ENCODE assay signal across 8 cellular contexts in the genomic region with DNA sequence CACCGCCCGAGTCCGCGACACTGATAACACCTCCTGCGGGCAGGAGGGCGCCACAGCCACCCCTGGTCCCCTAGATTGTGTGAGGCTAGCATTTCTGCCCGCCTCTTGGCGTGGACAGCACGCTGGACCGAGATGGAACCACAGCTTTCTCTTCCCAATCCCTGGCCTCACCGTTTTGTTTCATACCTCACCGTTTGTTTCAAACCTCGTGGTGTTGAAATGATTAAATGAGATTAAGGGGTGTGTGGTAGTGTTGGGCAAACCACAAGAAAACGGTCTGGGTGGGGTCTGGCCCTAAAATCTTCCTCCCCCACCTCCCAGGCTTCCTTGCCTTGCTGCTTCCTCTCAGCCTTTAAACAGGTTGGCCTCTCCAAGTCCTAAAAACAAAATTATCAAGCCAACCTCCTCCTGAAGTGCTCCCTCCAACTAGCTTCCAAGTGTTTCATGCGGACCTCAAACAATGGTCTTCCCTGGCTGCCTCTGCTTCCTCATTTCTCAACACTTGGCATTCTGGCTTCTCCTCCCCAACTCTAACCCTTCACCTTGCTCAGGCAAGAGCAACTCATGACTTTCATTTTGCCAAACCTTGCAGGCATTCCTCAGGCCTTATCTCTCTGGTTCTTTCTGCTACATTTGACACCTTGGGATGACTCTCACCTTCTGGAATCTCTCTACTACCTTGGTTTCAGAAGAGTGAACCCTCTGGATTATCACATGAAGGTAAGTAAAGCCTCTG. TPM values are rescaled to one million over a fixed set of nuclear protein-coding genes. Genes with fewer than 3 reads are reported as not detected.
DNase-seq lines count a peak whose midpoint lies in the region; ATAC-seq, FAIRE-seq and TF ChIP-seq lines count a peak whose summit lies in the region.

No MANE protein-coding gene starts in this region.

- no peak for TF ChIP-seq POLR2A in transverse colon (IDR thresholded peaks at IDR 0.05)

- in situ Hi-C loops in transverse colon (cut with MboI; ENCODE audit: low pct_ligation_motif_present in 1 of 4, low pct_unique_long_range_greater_than_20kb in 1 of 4, low sequenced_read_pairs in 3 of 4): loop anchor here in 1 of 4 donors (10.0 kb wide), 1 partner anchor 97 kb away; no protein-coding TSS in a partner anchor

- H3K4me3 Mint-ChIP-seq in activated CD8-positive, alpha-beta T cell treated with anti-CD3 and anti-CD28 coated beads, Interleukin-2, amount 10 ng/mL, durations not matched to agents 7 days and 5 days: peak overlapping the region; percentile 83

- peak overlapping the region in 3 of 4 donors; percentile 63 to 72 (median 68) for H3K4me3 ChIP-seq in transverse colon

- no peak for TF ChIP-seq EP300 in transverse colon (IDR thresholded peaks at IDR 0.05; ENCODE audit: low read depth)

- no peaks in the 10 kb centered on the region for H3K27me3 Mint-ChIP-seq in activated CD8-positive, alpha-beta T cell treated with anti-CD3 and anti-CD28 coated beads, Interleukin-2, amount 10 ng/mL, durations not matched to agents 7 days and 5 days (ENCODE audit: low read depth)

- POLR2A ChIA-PET in activated CD8-positive, alpha-beta T cell treated with anti-CD3 and anti-CD28 coated beads, Interleukin-2, amount 10 ng/mL, durations not matched to agents 7 days and 5 days (lab: Charles Lee): interaction anchor here (0.9 kb wide), 1 partner anchor 91 kb away, joined by 3 read pairs; no protein-coding TSS in a partner anchor

- H3K36me3 Mint-ChIP-seq in activated CD8-positive, alpha-beta T cell treated with anti-CD3 and anti-CD28 coated beads, Interleukin-2, amount 10 ng/mL, durations not matched to agents 7 days and 5 days (ENCODE audit: low read depth): peaks cover 15% of the 10 kb centered on the region

- H3K27ac ChIP-seq in transverse colon: peak overlapping the region; percentile 85 to 96 (median 90)

- H3K27me3 ChIP-seq in transverse colon: no peaks in the 10 kb centered on the region

- H3K4me1 Mint-ChIP-seq in activated CD8-positive, alpha-beta T cell treated with anti-CD3 and anti-CD28 coated beads, Interleukin-2, amount 10 ng/mL, durations not matched to agents 7 days and 5 days (ENCODE audit: low read depth): peaks cover 32% of the 10 kb centered on the region

- no peaks in the 10 kb centered on the region for H3K9me3 ChIP-seq in transverse colon

- intact Hi-C loops in Right ventricle myocardium superior (cut with DNase I) (loop anchor here (5.0 kb wide), 1 partner anchor 94 kb away; no protein-coding TSS in a partner anchor), left ventricle myocardium superior (cut with micrococcal nuclease) (no loop called here), transverse colon (cut with DNase I; ENCODE audit: low total_unique reads) (loop anchor here (5.0 kb wide), 1 partner anchor 94 kb away; no protein-coding TSS in a partner anchor)

- H3K9me3 Mint-ChIP-seq in activated CD8-positive, alpha-beta T cell treated with anti-CD3 and anti-CD28 coated beads, Interleukin-2, amount 10 ng/mL, durations not matched to agents 7 days and 5 days (ENCODE audit: insufficient read depth): no peaks in the 10 kb centered on the region

- WGBS in transverse colon (ENCODE audit: low coverage in 1 of 2), 2 donors: 74 to 75% methylated on average over 3 to 15 of the region's 15 CpGs

- ATAC-seq in Right ventricle myocardium superior (ENCODE audit: poor library complexity) (no peak), left ventricle myocardium superior (no peak), GM18858 (IDR thresholded peaks at IDR 0.05; ENCODE audit: unreplicated experiment) (no peak)
- no peak for ATAC-seq in activated CD8-positive, alpha-beta T cell treated with anti-CD3 and anti-CD28 coated beads, Interleukin-2, amount 10 ng/mL, durations not matched to agents 7 days and 5 days

- H3K27ac Mint-ChIP-seq in activated CD8-positive, alpha-beta T cell treated with anti-CD3 and anti-CD28 coated beads, Interleukin-2, amount 10 ng/mL, durations not matched to agents 7 days and 5 days: peak overlapping the region; percentile 73

- FAIRE-seq in HTR-8/SVneo (lab: Jason Lieb, UNC): no peak

- no peak for TF ChIP-seq CTCF in transverse colon (IDR thresholded peaks at IDR 0.05)

- CTCF ChIA-PET in activated CD8-positive, alpha-beta T cell treated with anti-CD3 and anti-CD28 coated beads, Interleukin-2, amount 10 ng/mL, durations not matched to agents 7 days and 5 days (lab: Charles Lee): interaction anchor here (1.3 kb wide), 1 partner anchor 106 kb away, joined by 3 read pairs; no protein-coding TSS in a partner anchor

- peaks cover 11 to 25% (median 21%) of the 10 kb centered on the region in 4 donors for H3K4me1 ChIP-seq in transverse colon

- H3K36me3 ChIP-seq in transverse colon: no peaks in the 10 kb centered on the region

- peak; percentile 46 for DNase-seq in Right ventricle myocardium superior
- no peak for DNase-seq in left ventricle myocardium superior
- peak; percentile 28 for DNase-seq in activated CD8-positive, alpha-beta T cell treated with anti-CD3 and anti-CD28 coated beads, Interleukin-2, amount 10 ng/mL, durations not matched to agents 7 days and 5 days
- peak; percentile 72 for DNase-seq in islet precursor cell
- no peak for DNase-seq in transverse colon
- no peak for DNase-seq in HTR-8/SVneo (ENCODE audit: insufficient read length, low spot score)
- no peak for DNase-seq in KG1 (lab: John Stamatoyannopoulos, UW)

RNA-seq across cellular contexts. Expression of a gene that starts 1.4 kb away (rescaled TPM):
- total RNA-seq in Right ventricle myocardium superior (60.4 TPM), left ventricle myocardium superior (41.4 TPM), transverse colon (100 to 1,000 TPM in 2 of 4 donors, 10 to 100 TPM in 2; 23.6 to 129 (median 69.8) TPM)
- total RNA-seq in activated CD8-positive, alpha-beta T cell treated with anti-CD3 and anti-CD28 coated beads, Interleukin-2, amount 10 ng/mL, durations not matched to agents 7 days and 5 days: 10 to 100 TPM; 63.9 to 66.8 TPM

Comparison
In these comparisons a context has a peak if more than half of its experiments do, and no peak if none do; other contexts are left out.
1. DNase-seq: peak in Right ventricle myocardium superior (single experiment), activated CD8-positive, alpha-beta T cell treated with anti-CD3 and anti-CD28 coated beads, Interleukin-2, amount 10 ng/mL, durations not matched to agents 7 days and 5 days (single experiment) and islet precursor cell (single experiment); none in left ventricle myocardium superior (single experiment), transverse colon (single experiment), HTR-8/SVneo (single experiment) and KG1 (single experiment).